Comparison of ENCODE assay signal across 30 cellular contexts in genomic region chr18:21550510-21550970, GRCh38.
"Had no signal": no experiment of that assay in that cellular context is flagged by ENCODE, and none has a peak within 500 bp of the region (broad histone marks: within the 10 kb centered on the region; RNA-seq: fewer than 3 reads in every experiment).

No MANE protein-coding gene starts in this region.

- DNase-seq: activated CD4-positive, alpha-beta memory T cell treated with anti-CD3 and anti-CD28 coated beads for 36 hours; activated CD4-positive, alpha-beta T cell treated with anti-CD3 and anti-CD28 coated beads, Interleukin-2, amount 10 ng/mL, durations not matched to agents 7 days and 5 days; activated CD4-positive, CD25-positive, alpha-beta regulatory T cell; activated CD8-positive, alpha-beta memory T cell treated with anti-CD3 and anti-CD28 coated beads for 24 hours; activated effector memory CD4-positive, alpha-beta T cell treated with anti-CD3 and anti-CD28 coated beads, Interleukin-2, amount 50 U/mL, for 16 hours; activated naive CD4-positive, alpha-beta T cell treated with Interleukin-2 at 50 U/mL for 16 hours; activated naive CD8-positive, alpha-beta T cell treated with anti-CD3 and anti-CD28 coated beads, Interleukin-2, amount 50 U/mL, for 24 hours; activated T-cell treated with anti-CD3 and anti-CD28 coated beads, Interleukin-2, amount 50 U/mL, for 4 hours; amniotic stem cell; body of pancreas; KG1; NCI-H1092; NCI-H1417 treated with DMSO at 0.1 percent for 48 hours; NCI-H1694; NCI-H2029 treated with DMSO at 0.1 percent for 48 hours; NCI-H345; NCI-H510A; NCI-H526 treated with DMSO at 0.1 percent for 48 hours; NCI-H82; OCI-M1; RPMI8226; T-cell; T-helper 2 cell; T1000 had no signal

- H3K4me1 ChIP-seq: ascending aorta, body of pancreas had no signal

- H3K9me3 ChIP-seq: ascending aorta, body of pancreas had no signal

- H3K9me3 Mint-ChIP-seq: activated T-cell treated with anti-CD3 and anti-CD28 coated beads, Interleukin-2, amount 50 U/mL, for 4 hours; T-cell had no signal

- H3K4me1 Mint-ChIP-seq: activated CD4-positive, alpha-beta T cell treated with anti-CD3 and anti-CD28 coated beads, Interleukin-2, amount 10 ng/mL, durations not matched to agents 7 days and 5 days had no signal

- ATAC-seq: activated naive CD4-positive, alpha-beta T cell treated with anti-CD3 and anti-CD28 coated beads, Interleukin-2, amount 50 U/mL, for 72 hours; activated naive CD8-positive, alpha-beta T cell treated with anti-CD3 and anti-CD28 coated beads, Interleukin-2, amount 50 U/mL, for 24 hours; activated T-cell treated with anti-CD3 and anti-CD28 coated beads, Interleukin-2, amount 50 U/mL, for 4 hours; body of pancreas; Panc1; Right ventricle myocardium inferior; T-cell had no signal

- H3K4me3 Mint-ChIP-seq: activated CD4-positive, alpha-beta memory T cell treated with anti-CD3 and anti-CD28 coated beads for 36 hours; activated CD4-positive, alpha-beta T cell treated with anti-CD3 and anti-CD28 coated beads, Interleukin-2, amount 10 ng/mL, durations not matched to agents 7 days and 5 days; activated naive CD8-positive, alpha-beta T cell treated with anti-CD3 and anti-CD28 coated beads, Interleukin-2, amount 50 U/mL, for 24 hours; activated T-cell treated with anti-CD3 and anti-CD28 coated beads, Interleukin-2, amount 50 U/mL, for 4 hours; T-cell had no signal

- FAIRE-seq: TTC549 had no signal

- H3K27ac Mint-ChIP-seq: activated CD4-positive, alpha-beta memory T cell treated with anti-CD3 and anti-CD28 coated beads for 36 hours; activated CD4-positive, alpha-beta T cell treated with anti-CD3 and anti-CD28 coated beads, Interleukin-2, amount 10 ng/mL, durations not matched to agents 7 days and 5 days; activated naive CD4-positive, alpha-beta T cell treated with anti-CD3 and anti-CD28 coated beads, Interleukin-2, amount 50 U/mL, for 72 hours; activated naive CD8-positive, alpha-beta T cell treated with anti-CD3 and anti-CD28 coated beads, Interleukin-2, amount 50 U/mL, for 24 hours; T-cell had no signal

- H3K27me3 ChIP-seq: ascending aorta, body of pancreas had no signal

- H3K4me3 ChIP-seq: ascending aorta, body of pancreas, SK-N-MC had no signal

- H3K27me3 Mint-ChIP-seq: activated CD4-positive, alpha-beta memory T cell treated with anti-CD3 and anti-CD28 coated beads for 36 hours; activated CD4-positive, alpha-beta T cell treated with anti-CD3 and anti-CD28 coated beads, Interleukin-2, amount 10 ng/mL, durations not matched to agents 7 days and 5 days; activated naive CD8-positive, alpha-beta T cell treated with anti-CD3 and anti-CD28 coated beads, Interleukin-2, amount 50 U/mL, for 24 hours; T-cell had no signal

- H3K27ac ChIP-seq: ascending aorta, body of pancreas, SK-N-MC had no signal
